Comparison of ENCODE assay signal across 22 cellular contexts in genomic region chrY:19262310-19262709, GRCh38.
DNase-seq lines count a peak whose midpoint lies in the region; ATAC-seq and TF ChIP-seq lines count a peak whose summit lies in the region.
"Had no signal": no experiment of that assay in that cellular context is flagged by ENCODE, and none has a peak within 500 bp of the region (broad histone marks: within the 10 kb centered on the region; RNA-seq: fewer than 3 reads in every experiment).

No MANE protein-coding gene starts in this region.

- no peaks in the 10 kb centered on the region for H3K27me3 Mint-ChIP-seq in stimulated activated naive CD8-positive, alpha-beta T cell treated with anti-CD3 and anti-CD28 coated beads, Interleukin-15, amount 100 ng/mL, for 72 hours
- H3K27me3 Mint-ChIP-seq: CD4-positive, CD25-positive, alpha-beta regulatory T cell; CD8-positive, alpha-beta memory T cell; IgD-negative memory B cell had no signal

- no peak for DNase-seq in stimulated activated naive CD8-positive, alpha-beta T cell treated with anti-CD3 and anti-CD28 coated beads, Interleukin-15, amount 100 ng/mL, for 72 hours
- no peak for DNase-seq in stimulated activated naive CD8-positive, alpha-beta T cell treated with anti-CD3 and anti-CD28 coated beads, Interleukin-15, Interleukin-2, amounts not matched to agents 100 U/mL and 50 U/mL, for 24 hours
- DNase-seq in glomerular visceral epithelial cell (ENCODE audit: extremely low spot score) = peak; percentile 16
- no peak for DNase-seq in NCI-H82 treated with DMSO at 0.1 percent for 48 hours (lab: John Stamatoyannopoulos, UW; ENCODE audit: unreplicated experiment)
- DNase-seq: ACHN; BE2C; C1 segment of cervical spinal cord; CD4-positive, CD25-positive, alpha-beta regulatory T cell; CD8-positive, alpha-beta memory T cell; COR-L47; DMS 273 treated with DMSO at 0.1 percent for 48 hours; DMS53; DND-41; EL; HCEC 1CT had no signal

- H3K27ac ChIP-seq in VCaP = no peak overlapping the region

- no peaks in the 10 kb centered on the region for H3K9me3 Mint-ChIP-seq in stimulated activated naive CD8-positive, alpha-beta T cell treated with anti-CD3 and anti-CD28 coated beads, Interleukin-15, amount 100 ng/mL, for 72 hours
- H3K9me3 Mint-ChIP-seq: CD4-positive, CD25-positive, alpha-beta regulatory T cell; CD8-positive, alpha-beta memory T cell; IgD-negative memory B cell had no signal

- peak; percentile 59 for TF ChIP-seq CTCF in VCaP (conservative IDR thresholded peaks at IDR 0.05)

- ATAC-seq in stimulated activated naive CD8-positive, alpha-beta T cell treated with anti-CD3 and anti-CD28 coated beads, Interleukin-15, amount 100 ng/mL, for 72 hours = peak; percentile 60
- ATAC-seq in stimulated activated naive CD8-positive, alpha-beta T cell treated with anti-CD3 and anti-CD28 coated beads, Interleukin-15, Interleukin-2, amounts not matched to agents 100 U/mL and 50 U/mL, for 24 hours = no peak
- no peak for ATAC-seq in GM21529 (IDR thresholded peaks at IDR 0.05; ENCODE audit: unreplicated experiment)
- no peak for ATAC-seq in GM21526 (IDR thresholded peaks at IDR 0.05; ENCODE audit: low FRiP score, unreplicated experiment)
- ATAC-seq: GM12878, GM23338, HepG2 had no signal

- no peaks in the 10 kb centered on the region for H3K4me1 Mint-ChIP-seq in stimulated activated naive CD8-positive, alpha-beta T cell treated with anti-CD3 and anti-CD28 coated beads, Interleukin-15, amount 100 ng/mL, for 72 hours
- H3K4me1 Mint-ChIP-seq: CD4-positive, CD25-positive, alpha-beta regulatory T cell; CD8-positive, alpha-beta memory T cell; GM23338; IgD-negative memory B cell had no signal

- no peak overlapping the region for H3K4me3 Mint-ChIP-seq in stimulated activated naive CD8-positive, alpha-beta T cell treated with anti-CD3 and anti-CD28 coated beads, Interleukin-15, amount 100 ng/mL, for 72 hours
- H3K4me3 Mint-ChIP-seq: CD4-positive, CD25-positive, alpha-beta regulatory T cell; CD8-positive, alpha-beta memory T cell; GM23338; IgD-negative memory B cell had no signal

- no peak overlapping the region for H3K27ac Mint-ChIP-seq in stimulated activated naive CD8-positive, alpha-beta T cell treated with anti-CD3 and anti-CD28 coated beads, Interleukin-15, amount 100 ng/mL, for 72 hours
- H3K27ac Mint-ChIP-seq: CD4-positive, CD25-positive, alpha-beta regulatory T cell; CD8-positive, alpha-beta memory T cell; GM23338; IgD-negative memory B cell had no signal
